16 cellular contexts compared by ENCODE assay signal in the genomic region with DNA sequence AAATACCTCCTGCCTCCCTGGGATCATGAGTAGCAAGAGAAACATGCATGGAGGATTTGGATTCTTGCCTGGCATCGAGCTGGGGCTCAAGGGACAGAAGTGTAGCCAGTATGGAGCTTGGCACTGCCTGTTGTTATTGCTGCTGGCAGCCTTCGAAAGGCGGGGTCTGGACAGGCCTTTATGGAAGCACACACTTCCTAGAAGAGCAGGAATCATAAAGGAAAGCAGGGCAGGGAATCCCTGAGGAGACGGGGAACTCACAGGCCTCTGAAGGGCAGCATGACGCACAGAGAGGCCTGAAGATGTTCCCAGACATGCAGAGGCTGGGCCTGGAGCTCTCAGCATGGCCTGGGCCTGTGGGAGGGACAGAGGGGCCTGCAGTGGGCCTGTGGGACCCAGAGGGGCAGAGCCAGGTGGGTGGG. TPM values are rescaled to one million over a fixed set of nuclear protein-coding genes. Genes with fewer than 3 reads are reported as not detected.
DNase-seq lines count a peak whose midpoint lies in the region; ATAC-seq lines count a peak whose summit lies in the region.
"Had no signal": no experiment of that assay in that cellular context is flagged by ENCODE, and none has a peak within 500 bp of the region (broad histone marks: within the 10 kb centered on the region; RNA-seq: fewer than 3 reads in every experiment).

No MANE protein-coding gene starts in this region.

- peak; percentile 74 for ATAC-seq in left ventricle myocardium superior
- ATAC-seq: GM12878 had no signal

- CTCF ChIA-PET in activated CD4-positive, alpha-beta T cell treated with anti-CD3 and anti-CD28 coated beads, Interleukin-2, amount 10 ng/mL, durations not matched to agents 7 days and 5 days (lab: Charles Lee), result no interaction called here

- DNase-seq in AG20443 (ENCODE audit: low spot score), result peak; percentile 79
- peak; percentile 73 for DNase-seq in astrocyte of the hippocampus (ENCODE audit: low read depth, low spot score)
- no peak for DNase-seq in left ventricle myocardium superior
- no peak for DNase-seq in NOMO-1 treated with dmso at 0.1 percent for 144 hours (lab: John Stamatoyannopoulos, UW; ENCODE audit: unreplicated experiment)
- DNase-seq in activated CD4-positive, alpha-beta T cell treated with anti-CD3 and anti-CD28 coated beads, Interleukin-2, amount 10 ng/mL, durations not matched to agents 7 days and 5 days, result no peak
- no peak for DNase-seq in activated T-cell treated with anti-CD3 and anti-CD28 coated beads, Interleukin-2, amount 50 U/mL, for 48 hours
- no peak for DNase-seq in 8988T
- DNase-seq: activated CD4-positive, alpha-beta T cell treated with anti-CD3 and anti-CD28 coated beads, Interleukin-2, amount 50 U/mL, for 4 hours; activated gamma-delta T cell; DMS79; NCI-H345; nephron progenitor cell; stimulated activated CD4-positive, alpha-beta T cell treated with anti-CD3 and anti-CD28 coated beads, Interleukin-12 subunit alpha, Interleukin-12 subunit beta, amount 100 ng/mL, for 4 hours had no signal

- peak overlapping the region; percentile 69 for H3K27ac ChIP-seq in rectal smooth muscle tissue (ENCODE audit: low read depth, low read length)

- intact Hi-C loops in left ventricle myocardium superior (cut with micrococcal nuclease), result no loop called here

- no peak overlapping the region for H3K27ac Mint-ChIP-seq in activated CD4-positive, alpha-beta T cell treated with anti-CD3 and anti-CD28 coated beads, Interleukin-2, amount 10 ng/mL, durations not matched to agents 7 days and 5 days
- H3K27ac Mint-ChIP-seq: B cell, nephron progenitor cell had no signal

- H3K36me3 ChIP-seq in rectal smooth muscle tissue (ENCODE audit: control insufficient read depth, insufficient read depth, low read length), result no peaks in the 10 kb centered on the region

- H3K27me3 Mint-ChIP-seq in activated CD4-positive, alpha-beta T cell treated with anti-CD3 and anti-CD28 coated beads, Interleukin-2, amount 10 ng/mL, durations not matched to agents 7 days and 5 days, result no peaks in the 10 kb centered on the region

- H3K36me3 Mint-ChIP-seq in activated CD4-positive, alpha-beta T cell treated with anti-CD3 and anti-CD28 coated beads, Interleukin-2, amount 10 ng/mL, durations not matched to agents 7 days and 5 days (ENCODE audit: low read depth), result no peaks in the 10 kb centered on the region

- H3K9ac ChIP-seq in rectal smooth muscle tissue (ENCODE audit: low read length), result peak overlapping the region; percentile 16

- H3K4me3 ChIP-seq in rectal smooth muscle tissue (ENCODE audit: low read length), result no peak overlapping the region
- H3K4me3 ChIP-seq: GM12878 had no signal

- no peaks in the 10 kb centered on the region for H3K9me3 Mint-ChIP-seq in activated CD4-positive, alpha-beta T cell treated with anti-CD3 and anti-CD28 coated beads, Interleukin-2, amount 10 ng/mL, durations not matched to agents 7 days and 5 days

- no peaks in the 10 kb centered on the region for H3K27me3 ChIP-seq in rectal smooth muscle tissue (ENCODE audit: control insufficient read depth, insufficient read depth, low read length)

- peaks cover 11% of the 10 kb centered on the region for H3K4me1 ChIP-seq in rectal smooth muscle tissue (ENCODE audit: control insufficient read depth, insufficient read depth, low read length)

- no peaks in the 10 kb centered on the region for H3K4me1 Mint-ChIP-seq in activated CD4-positive, alpha-beta T cell treated with anti-CD3 and anti-CD28 coated beads, Interleukin-2, amount 10 ng/mL, durations not matched to agents 7 days and 5 days
- H3K4me1 Mint-ChIP-seq: B cell had no signal

- no peak overlapping the region for H3K4me3 Mint-ChIP-seq in activated CD4-positive, alpha-beta T cell treated with anti-CD3 and anti-CD28 coated beads, Interleukin-2, amount 10 ng/mL, durations not matched to agents 7 days and 5 days
- H3K4me3 Mint-ChIP-seq: B cell, nephron progenitor cell had no signal

- POLR2A ChIA-PET in activated CD4-positive, alpha-beta T cell treated with anti-CD3 and anti-CD28 coated beads, Interleukin-2, amount 10 ng/mL, durations not matched to agents 7 days and 5 days (lab: Charles Lee), result no interaction called here

RNA-seq across cellular contexts. Expression of a gene that starts 18.6 kb away (rescaled TPM):
- total RNA-seq in left ventricle myocardium superior, result 35.4 TPM
- total RNA-seq in activated CD4-positive, alpha-beta T cell treated with anti-CD3 and anti-CD28 coated beads, Interleukin-2, amount 10 ng/mL, durations not matched to agents 7 days and 5 days, result 10 to 100 TPM; 26.0 to 31.1 TPM

Comparison
In these comparisons a context has a peak if more than half of its experiments do, and no peak if none do; other contexts are left out.
1. DNase-seq: peak in AG20443 (single experiment) and astrocyte of the hippocampus (single experiment); none in left ventricle myocardium superior (single experiment), NOMO-1 treated with dmso at 0.1 percent for 144 hours (single experiment), activated CD4-positive, alpha-beta T cell treated with anti-CD3 and anti-CD28 coated beads, Interleukin-2, amount 10 ng/mL, durations not matched to agents 7 days and 5 days (single experiment), activated T-cell treated with anti-CD3 and anti-CD28 coated beads, Interleukin-2, amount 50 U/mL, for 48 hours (0 of 2) and 8988T (single experiment).